ENCODE assay signal across 18 cellular contexts in the genomic region with DNA sequence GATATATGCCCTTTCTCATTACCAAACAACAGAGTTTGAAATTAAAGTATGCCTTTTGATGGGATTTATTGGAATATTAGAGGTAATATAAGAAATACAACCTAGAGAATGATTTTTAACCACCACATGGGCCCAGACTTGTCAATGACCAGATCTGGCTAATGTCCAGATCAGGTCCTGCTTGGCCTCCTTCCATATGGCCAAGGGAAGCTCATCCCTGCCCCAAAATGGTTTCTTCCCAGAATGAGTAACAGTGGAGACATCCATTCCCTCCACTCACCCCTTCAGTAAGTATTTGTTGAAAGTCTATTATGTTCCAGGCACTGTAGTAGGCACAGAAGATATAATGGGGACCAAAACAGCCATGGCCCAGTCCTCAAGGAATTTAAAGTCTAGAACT. TPM values are rescaled to one million over a fixed set of nuclear protein-coding genes. Genes with fewer than 3 reads are reported as not detected.
"Had no signal": no experiment of that assay in that cellular context is flagged by ENCODE, and none has a peak within 500 bp of the region (broad histone marks: within the 10 kb centered on the region; RNA-seq: fewer than 3 reads in every experiment).

No MANE protein-coding gene starts in this region.

- H3K4me3 ChIP-seq: tibial nerve had no signal

- DNase-seq: activated CD4-positive, alpha-beta T cell treated with anti-CD3 and anti-CD28 coated beads for 4 hours; activated CD8-positive, alpha-beta memory T cell treated with anti-CD3 and anti-CD28 coated beads, Interleukin-2, amount 50 U/mL, for 4 hours; activated CD8-positive, alpha-beta T cell treated with anti-CD3 and anti-CD28 coated beads for 36 hours; activated gamma-delta T cell treated with Interleukin-2 at 50 U/mL for 16 hours; activated naive CD8-positive, alpha-beta T cell treated with anti-CD3 and anti-CD28 coated beads, Interleukin-2, amount 10 ng/mL, durations not matched to agents 7 days and 5 days; activated T-cell treated with anti-CD3 and anti-CD28 coated beads, Interleukin-2, amount 50 U/mL, for 72 hours; caudate nucleus; cortex of kidney; effector memory CD4-positive, alpha-beta T cell; immature natural killer cell; mesenchymal stem cell; small intestine; T-cell; T1000 had no signal

- H3K27ac ChIP-seq: epithelial cell of prostate had no signal

- H3K27me3 ChIP-seq: tibial nerve had no signal

- H3K36me3 ChIP-seq: tibial nerve had no signal

- ATAC-seq: activated CD8-positive, alpha-beta T cell treated with anti-CD3 and anti-CD28 coated beads for 36 hours; activated T-cell treated with anti-CD3 and anti-CD28 coated beads, Interleukin-2, amount 50 U/mL, for 72 hours; left lobe of liver; stimulated activated effector memory CD8-positive, alpha-beta T cell treated with anti-CD3 and anti-CD28 coated beads, Interleukin-12 subunit alpha, Interleukin-12 subunit beta, amount 100 ng/mL, for 72 hours; T-cell had no signal

- H3K9me3 ChIP-seq: tibial nerve had no signal

RNA-seq across cellular contexts. Expression of gene ANTXR1, which starts 54.9 kb away (rescaled TPM):
- total RNA-seq: activated T-cell treated with anti-CD3 and anti-CD28 coated beads, Interleukin-2, amount 50 U/mL, for 72 hours had no signal
- polyA plus RNA-seq: immature natural killer cell had no signal
